ENCODE assay signal across 26 cellular contexts in genomic region chr1:56385314-56385713, GRCh38.
DNase-seq lines count a peak whose midpoint lies in the region; ATAC-seq and TF ChIP-seq lines count a peak whose summit lies in the region.
"Had no signal": no experiment of that assay in that cellular context is flagged by ENCODE, and none has a peak within 500 bp of the region (broad histone marks: within the 10 kb centered on the region; RNA-seq: fewer than 3 reads in every experiment).

No MANE protein-coding gene starts in this region.

- in situ Hi-C loops in mammary epithelial cell (cut with MboI; ENCODE audit: low sequenced_read_pairs in 2 of 2) = no loop called here

- no peak for DNase-seq in left ventricle myocardium superior
- DNase-seq in right atrium auricular region (ENCODE audit: low spot score) = no peak
- DNase-seq in SKM-1 treated with dmso at 0.1 percent for 144 hours (lab: John Stamatoyannopoulos, UW; ENCODE audit: unreplicated experiment) = peak; percentile 24
- DNase-seq in trophoblast cell = no peak
- DNase-seq in T-helper 17 cell = no peak
- no peak for DNase-seq in NCI-H526 (lab: John Stamatoyannopoulos, UW)
- no peak for DNase-seq in DMS79 treated with DMSO at 0.1 percent for 48 hours (lab: John Stamatoyannopoulos, UW)
- no peak for DNase-seq in mammary epithelial cell
- DNase-seq: 8988T; ACHN; BE2C; CD4-positive, CD25-positive, alpha-beta regulatory T cell; DMS153; Karpas-422; NCI-H1105 treated with DMSO at 0.1 percent for 48 hours; NCI-H146; NCI-H1930; NCI-H2107; NCI-H446; NCI-H524 treated with DMSO at 0.1 percent for 48 hours; NCI-H82; NK-92 treated with Interleukin-12 subunit alpha and Interleukin-12 subunit beta, amount 100 ng/mL, for 24 hours had no signal

- CTCF ChIA-PET in mammary epithelial cell (lab: Charles Lee; ENCODE audit: low non-redundant PET) = interaction anchor here (0.5 to 0.6 kb wide), 2 partner anchors 353 to 676 kb away, joined by 3 read pairs; no protein-coding TSS in a partner anchor

- peaks cover 8% of the 10 kb centered on the region for H3K27me3 Mint-ChIP-seq in T-helper 17 cell
- H3K27me3 Mint-ChIP-seq: CD4-positive, CD25-positive, alpha-beta regulatory T cell had no signal

- H3K18ac ChIP-seq in trophoblast cell (ENCODE audit: low read length) = no peak overlapping the region

- H2BK5ac ChIP-seq in trophoblast cell (ENCODE audit: low read depth, low read length, poor library complexity) = no peak overlapping the region

- H3K4me3 ChIP-seq in right atrium auricular region (no peak overlapping the region), trophoblast cell (ENCODE audit: low read depth, low read length) (no peak overlapping the region), mammary epithelial cell (replicated peaks in 1 of 3; ENCODE audit: insufficient read depth in 1 of 3, low read depth in 2 of 3, low read length in 3 of 3) (no peak overlapping the region)
- H3K4me3 ChIP-seq: PC-9, SJSA1 had no signal

- no peak overlapping the region for H3K27ac Mint-ChIP-seq in T-helper 17 cell
- H3K27ac Mint-ChIP-seq: CD4-positive, CD25-positive, alpha-beta regulatory T cell had no signal

- no peaks in the 10 kb centered on the region for H3K9me3 ChIP-seq in right atrium auricular region
- H3K9me3 ChIP-seq in trophoblast cell (ENCODE audit: insufficient read depth, low read depth, low read length) = no peaks in the 10 kb centered on the region
- H3K9me3 ChIP-seq in T-helper 17 cell (ENCODE audit: control insufficient read depth, low read length, poor library complexity, severe bottlenecking) = no peaks in the 10 kb centered on the region
- H3K9me3 ChIP-seq in mammary epithelial cell (replicated peaks; ENCODE audit: insufficient read depth, low read length) = no peaks in the 10 kb centered on the region
- H3K9me3 ChIP-seq: BE2C, SJSA1 had no signal

- no TSS peak for BruUV-seq in mammary epithelial cell (replicated peaks; lab: Mats Ljungman, UMichigan)

- H3K27ac ChIP-seq in right atrium auricular region (no peak overlapping the region), trophoblast cell (ENCODE audit: low read depth, low read length) (no peak overlapping the region), mammary epithelial cell (ENCODE audit: insufficient read depth, low read depth, low read length) (no peak overlapping the region)
- H3K27ac ChIP-seq: HL-60, PC-9, SJSA1 had no signal

- H3K36me3 ChIP-seq in right atrium auricular region (no peaks in the 10 kb centered on the region), trophoblast cell (ENCODE audit: control insufficient read depth in 1 of 2, insufficient read depth in 2 of 2, low read length in 2 of 2) (no peaks in the 10 kb centered on the region), mammary epithelial cell (ENCODE audit: insufficient read depth, low read length) (no peaks in the 10 kb centered on the region)
- H3K36me3 ChIP-seq: BE2C, SJSA1 had no signal

- H3K4me1 Mint-ChIP-seq in T-helper 17 cell = no peaks in the 10 kb centered on the region
- H3K4me1 Mint-ChIP-seq: CD4-positive, CD25-positive, alpha-beta regulatory T cell had no signal

- no peaks in the 10 kb centered on the region for H3K79me1 ChIP-seq in trophoblast cell (ENCODE audit: low read length)

- no peak overlapping the region for H2AFZ ChIP-seq in trophoblast cell (ENCODE audit: insufficient read depth, low read length, poor library complexity)
- no peak overlapping the region for H2AFZ ChIP-seq in mammary epithelial cell (ENCODE audit: low read depth, low read length)
- H2AFZ ChIP-seq: PC-9 had no signal

- H3K36me3 Mint-ChIP-seq in T-helper 17 cell (ENCODE audit: low read depth) = no peaks in the 10 kb centered on the region
- H3K36me3 Mint-ChIP-seq: CD4-positive, CD25-positive, alpha-beta regulatory T cell had no signal

- H3K4me2 ChIP-seq in trophoblast cell (ENCODE audit: low read length) = no peak overlapping the region
- no peak overlapping the region for H3K4me2 ChIP-seq in mammary epithelial cell (ENCODE audit: insufficient read depth, low read depth, low read length)
- H3K4me2 ChIP-seq: PC-9 had no signal

- H2AK5ac ChIP-seq in trophoblast cell (ENCODE audit: low read length) = no peak overlapping the region

- ATAC-seq in left ventricle myocardium superior (peak; percentile 19), T-helper 17 cell (no peak)
- ATAC-seq: Right ventricle myocardium inferior had no signal

- H4K8ac ChIP-seq in trophoblast cell (ENCODE audit: low read depth, low read length) = no peak overlapping the region

- TF ChIP-seq CTCF in right atrium auricular region (IDR thresholded peaks at IDR 0.05) = no peak
- TF ChIP-seq CTCF in mammary epithelial cell (conservative IDR thresholded peaks at IDR 0.05 in 1 of 2, IDR thresholded peaks at IDR 0.05 in 1 of 2; ENCODE audit: extremely low read depth in 1 of 2, insufficient read depth in 1 of 2, low read depth in 1 of 2, low read length in 2 of 2) = no peak

- H3K27me3 ChIP-seq in right atrium auricular region (no peaks in the 10 kb centered on the region), trophoblast cell (ENCODE audit: insufficient read depth, low read length) (no peaks in the 10 kb centered on the region), mammary epithelial cell (ENCODE audit: insufficient read depth, low read length) (no peaks in the 10 kb centered on the region)
- H3K27me3 ChIP-seq: BE2C, SJSA1 had no signal

- no peak overlapping the region for H4K12ac ChIP-seq in trophoblast cell (ENCODE audit: low read depth, low read length)

- peak overlapping the region; percentile 5 for H2BK12ac ChIP-seq in trophoblast cell (ENCODE audit: low read length)

- no peak overlapping the region for H4K91ac ChIP-seq in trophoblast cell (ENCODE audit: low read depth, low read length)

- peaks cover 0 to 5% of the 10 kb centered on the region in 2 donors for H3K4me1 ChIP-seq in right atrium auricular region
- H3K4me1 ChIP-seq in trophoblast cell (ENCODE audit: control insufficient read depth in 1 of 2, insufficient read depth in 2 of 2, low read length in 2 of 2) = peaks cover 3% of the 10 kb centered on the region in 2 experiments
- H3K4me1 ChIP-seq in mammary epithelial cell (ENCODE audit: insufficient read depth, low read length) = peaks cover 6% of the 10 kb centered on the region
- H3K4me1 ChIP-seq: BE2C, SJSA1 had no signal

- intact Hi-C loops in left ventricle myocardium superior (cut with micrococcal nuclease) = no loop called here
- intact Hi-C loops in mammary epithelial cell (cut with micrococcal nuclease) = no loop called here

- WGBS in trophoblast cell (ENCODE audit: extremely low coverage, insufficient coverage, insufficient read length) = no CpG with 5 or more reads among the region's 1 CpG
- WGBS in mammary epithelial cell (ENCODE audit: low coverage, missing lambda C conversion rate) = 70% methylated on average over 1 of the region's 1 CpG

- H3K4ac ChIP-seq in trophoblast cell (ENCODE audit: low read depth, low read length) = no peak overlapping the region

- no peak overlapping the region for H3K9ac ChIP-seq in trophoblast cell (ENCODE audit: low read length)
- no peak overlapping the region for H3K9ac ChIP-seq in mammary epithelial cell (ENCODE audit: insufficient read depth, low read length)

- no peak overlapping the region for H2BK120ac ChIP-seq in trophoblast cell (ENCODE audit: insufficient read depth, low read length, poor library complexity)

- H4K20me1 ChIP-seq in mammary epithelial cell (ENCODE audit: insufficient read depth, low read length) = no peaks in the 10 kb centered on the region

- dilution Hi-C loops in mammary epithelial cell (cut with HindIII; ENCODE audit: low sequenced_read_pairs) = no loop called here

- no peak overlapping the region for H3K4me3 Mint-ChIP-seq in T-helper 17 cell
- H3K4me3 Mint-ChIP-seq: CD4-positive, CD25-positive, alpha-beta regulatory T cell had no signal

- no peak overlapping the region for H3K14ac ChIP-seq in trophoblast cell (ENCODE audit: low read length)

- no peak overlapping the region for H3K23ac ChIP-seq in trophoblast cell (ENCODE audit: low read length)

- H3K79me2 ChIP-seq in trophoblast cell (ENCODE audit: control insufficient read depth, insufficient read depth, low read length, poor library complexity) = no peaks in the 10 kb centered on the region
- H3K79me2 ChIP-seq in mammary epithelial cell (ENCODE audit: insufficient read depth, low read length) = no peaks in the 10 kb centered on the region
